In the genomic region with DNA sequence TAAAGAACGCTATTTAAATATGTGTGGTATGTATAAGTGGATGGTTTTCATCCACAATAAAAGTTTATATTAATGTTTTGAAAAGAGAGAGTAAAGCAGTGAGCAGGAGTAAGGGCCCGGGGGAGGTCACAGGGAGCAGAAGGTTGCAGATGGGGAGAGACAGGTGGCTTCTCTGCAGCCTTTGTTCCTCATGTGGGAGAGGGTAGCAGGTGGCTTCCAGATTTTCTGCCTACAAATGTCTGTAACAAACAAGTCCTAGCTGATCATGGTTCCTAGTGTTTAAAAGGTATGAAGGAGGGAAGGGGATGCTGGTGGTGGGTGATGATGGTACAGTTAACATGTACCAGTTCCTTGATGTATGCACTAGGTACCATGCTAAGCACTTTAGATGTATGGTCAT, we compare ENCODE assay signal across 21 cellular contexts. TPM values are rescaled to one million over a fixed set of nuclear protein-coding genes. Genes with fewer than 3 reads are reported as not detected.
DNase-seq lines count a peak whose midpoint lies in the region; ATAC-seq and TF ChIP-seq lines count a peak whose summit lies in the region.
"Had no signal": no experiment of that assay in that cellular context is flagged by ENCODE, and none has a peak within 500 bp of the region (broad histone marks: within the 10 kb centered on the region; RNA-seq: fewer than 3 reads in every experiment).

No MANE protein-coding gene starts in this region.

- no peaks in the 10 kb centered on the region for H3K27me3 Mint-ChIP-seq in CD4-positive, alpha-beta memory T cell
- H3K27me3 Mint-ChIP-seq: CD4-positive, CD25-positive, alpha-beta regulatory T cell; naive thymus-derived CD8-positive, alpha-beta T cell; T-cell had no signal

- H3K27me3 ChIP-seq in CD4-positive, alpha-beta memory T cell (ENCODE audit: insufficient read depth, low read length): no peaks in the 10 kb centered on the region
- H3K27me3 ChIP-seq in esophagus muscularis mucosa (no peaks in the 10 kb centered on the region), gastrocnemius medialis (no peaks in the 10 kb centered on the region)

- H3K36me3 Mint-ChIP-seq in CD4-positive, alpha-beta memory T cell: peaks cover 0 to 2% of the 10 kb centered on the region in 2 donors
- H3K36me3 Mint-ChIP-seq: activated naive CD4-positive, alpha-beta T cell treated with anti-CD3 and anti-CD28 coated beads, Interleukin-2, amount 50 U/mL, for 72 hours had no signal

- POLR2A ChIA-PET in CD4-positive, alpha-beta memory T cell (lab: Charles Lee; ENCODE audit: partially characterized antibody): no interaction called here

- 97% methylated on average over 2 of the region's 2 CpGs for WGBS in esophagus muscularis mucosa

- no peaks in the 10 kb centered on the region for H3K9me3 ChIP-seq in CD4-positive, alpha-beta memory T cell (ENCODE audit: control insufficient read depth in 1 of 2, low read length in 2 of 2)
- no peaks in the 10 kb centered on the region for H3K9me3 ChIP-seq in esophagus muscularis mucosa
- H3K9me3 ChIP-seq in gastrocnemius medialis: no peaks in the 10 kb centered on the region

- in situ Hi-C loops in gastrocnemius medialis (cut with MboI; ENCODE audit: low sequenced_read_pairs in 4 of 4): loop anchor here in 2 of 4 donors (10.0 to 25.0 kb wide), 2 partner anchors 69 to 286 kb away; a partner anchor contains a TSS

- no peak for TF ChIP-seq CTCF in esophagus muscularis mucosa (IDR thresholded peaks at IDR 0.05)
- no peak for TF ChIP-seq CTCF in gastrocnemius medialis (IDR thresholded peaks at IDR 0.05 in 4 of 5, conservative IDR thresholded peaks at IDR 0.05 in 1 of 5)

- no peaks in the 10 kb centered on the region for H3K36me3 ChIP-seq in CD4-positive, alpha-beta memory T cell (ENCODE audit: insufficient read depth, low read length)
- H3K36me3 ChIP-seq in esophagus muscularis mucosa (peaks cover 0 to 11% (median 7%) of the 10 kb centered on the region in 4 donors), gastrocnemius medialis (no peaks in the 10 kb centered on the region)

- no peak overlapping the region for H3K27ac ChIP-seq in CD4-positive, alpha-beta memory T cell (ENCODE audit: low read depth, low read length)
- H3K27ac ChIP-seq in esophagus muscularis mucosa (replicated peaks in 1 of 4) (peak overlapping the region; percentile 40 to 63 (median 56)), gastrocnemius medialis (peak overlapping the region; percentile 55 to 76 (median 71))
- H3K27ac ChIP-seq: PC-9 had no signal

- peaks cover 0 to 3% (median under 1%) of the 10 kb centered on the region in 4 donors for H3K4me1 Mint-ChIP-seq in CD4-positive, alpha-beta memory T cell

- TF ChIP-seq EP300 in esophagus muscularis mucosa (IDR thresholded peaks at IDR 0.05): no peak

- TF ChIP-seq POLR2A in esophagus muscularis mucosa (IDR thresholded peaks at IDR 0.05; ENCODE audit: low read depth): no peak
- no peak for TF ChIP-seq POLR2A in gastrocnemius medialis (IDR thresholded peaks at IDR 0.05)

- no peaks in the 10 kb centered on the region for H3K4me1 ChIP-seq in CD4-positive, alpha-beta memory T cell (ENCODE audit: insufficient read depth, low read length)
- peaks cover 17 to 29% (median 19%) of the 10 kb centered on the region in 4 donors for H3K4me1 ChIP-seq in esophagus muscularis mucosa
- H3K4me1 ChIP-seq in gastrocnemius medialis: peaks cover 25 to 31% of the 10 kb centered on the region in 2 donors

- no peak overlapping the region for H3K4me3 ChIP-seq in CD4-positive, alpha-beta memory T cell (ENCODE audit: low read length in 2 of 2)
- H3K4me3 ChIP-seq in esophagus muscularis mucosa: no peak overlapping the region
- H3K4me3 ChIP-seq in gastrocnemius medialis: no peak overlapping the region
- H3K4me3 ChIP-seq: PC-9 had no signal

- CTCF ChIA-PET in CD4-positive, alpha-beta memory T cell (lab: Charles Lee; ENCODE audit: partially characterized antibody): interaction anchor here (1.5 kb wide), 1 partner anchor 71 kb away, joined by 4 read pairs; no protein-coding TSS in a partner anchor

- no peak for DNase-seq in CD4-positive, alpha-beta memory T cell
- DNase-seq in NCI-H1694 treated with DMSO at 0.1 percent for 48 hours (lab: John Stamatoyannopoulos, UW) (peak; percentile 73), esophagus muscularis mucosa (ENCODE audit: extremely low spot score) (no peak), gastrocnemius medialis (peak in 1 of 2 donors; percentile 6), NCI-H1436 treated with DMSO at 0.1 percent for 48 hours (lab: John Stamatoyannopoulos, UW) (no peak), NCI-H1105 (lab: John Stamatoyannopoulos, UW) (no peak), NCI-H1092 (lab: John Stamatoyannopoulos, UW) (no peak)
- DNase-seq: activated CD4-positive, alpha-beta T cell treated with anti-CD3 and anti-CD28 coated beads for 48 hours; CD4-positive, CD25-positive, alpha-beta regulatory T cell; DND-41; effector CD4-positive, alpha-beta T cell; HFFc6; kidney glomerular epithelial cell; MV-4-11; NCI-H1930; PC-9; T-cell had no signal

- ATAC-seq in gastrocnemius medialis: no peak
- ATAC-seq in GM18858 (IDR thresholded peaks at IDR 0.05; ENCODE audit: unreplicated experiment): no peak
- ATAC-seq: activated naive CD4-positive, alpha-beta T cell treated with anti-CD3 and anti-CD28 coated beads, Interleukin-2, amount 50 U/mL, for 72 hours; naive thymus-derived CD8-positive, alpha-beta T cell; T-cell had no signal

- peaks cover 0 to 2% (median 0%) of the 10 kb centered on the region in 8 donors for H3K9me3 Mint-ChIP-seq in CD4-positive, alpha-beta memory T cell
- H3K9me3 Mint-ChIP-seq: activated naive CD4-positive, alpha-beta T cell treated with anti-CD3 and anti-CD28 coated beads, Interleukin-2, amount 50 U/mL, for 72 hours; activated T-helper 1 cell treated with anti-CD3 and anti-CD28 coated beads, Interleukin-12 subunit alpha, Interleukin-12 subunit beta, Interleukin-2, Interleukin-4 antibody, amounts not matched to agents 30 ng/mL and 10 ng/mL and 1 ng/mL, durations not matched to agents 14 hours and 24 hours and 36 hours; CD4-positive, CD25-positive, alpha-beta regulatory T cell; HFFc6; naive thymus-derived CD8-positive, alpha-beta T cell; T-cell had no signal

- intact Hi-C loops in CD4-positive, alpha-beta memory T cell (cut with micrococcal nuclease): loop anchor here (10.0 kb wide), 1 partner anchor 59 kb away; no protein-coding TSS in a partner anchor
- intact Hi-C loops in esophagus muscularis mucosa (cut with DNase I): loop anchor here (10.0 kb wide), 1 partner anchor 219 kb away; a partner anchor contains a TSS
- intact Hi-C loops in gastrocnemius medialis (cut with DNase I; ENCODE audit: low total_unique reads): no loop called here

- no peak overlapping the region for H3K4me3 Mint-ChIP-seq in CD4-positive, alpha-beta memory T cell
- H3K4me3 Mint-ChIP-seq: activated T-helper 1 cell treated with anti-CD3 and anti-CD28 coated beads, Interleukin-12 subunit alpha, Interleukin-12 subunit beta, Interleukin-2, Interleukin-4 antibody, amounts not matched to agents 30 ng/mL and 10 ng/mL and 1 ng/mL, durations not matched to agents 14 hours and 24 hours and 36 hours; CD4-positive, CD25-positive, alpha-beta regulatory T cell; HFFc6; naive thymus-derived CD8-positive, alpha-beta T cell; T-cell had no signal

- H3K27ac Mint-ChIP-seq in CD4-positive, alpha-beta memory T cell: peak overlapping the region in 4 of 7 donors; percentile 7 to 71 (median 9)
- H3K27ac Mint-ChIP-seq: activated T-helper 1 cell treated with anti-CD3 and anti-CD28 coated beads, Interleukin-12 subunit alpha, Interleukin-12 subunit beta, Interleukin-2, Interleukin-4 antibody, amounts not matched to agents 30 ng/mL and 10 ng/mL and 1 ng/mL, durations not matched to agents 14 hours and 24 hours and 36 hours; CD4-positive, CD25-positive, alpha-beta regulatory T cell; HFFc6; T-cell had no signal

RNA-seq across cellular contexts. Expression of a gene that starts 18.8 kb away (rescaled TPM):
- 10 to 100 TPM; 19.1 to 25.1 TPM for total RNA-seq in CD4-positive, alpha-beta memory T cell
- polyA plus RNA-seq in CD4-positive, alpha-beta memory T cell: 10 to 100 TPM; 10.7 to 16.3 TPM
- total RNA-seq in esophagus muscularis mucosa: 100 to 1,000 TPM; 104 to 138 (median 107) TPM
- 100 to 1,000 TPM in 2 of 4 donors, 10 to 100 TPM in 2; 65.9 to 124 (median 93.7) TPM for total RNA-seq in gastrocnemius medialis

RNA-seq across cellular contexts. Expression of a gene that starts 56.6 kb away (rescaled TPM):
- total RNA-seq in CD4-positive, alpha-beta memory T cell: not detected
- under 1 TPM in 1 of 2 donors, not detected in 1; 0.25 TPM for polyA plus RNA-seq in CD4-positive, alpha-beta memory T cell
- total RNA-seq in esophagus muscularis mucosa (not detected), gastrocnemius medialis (not detected)
- total RNA-seq: activated naive CD4-positive, alpha-beta T cell treated with anti-CD3 and anti-CD28 coated beads, Interleukin-2, amount 50 U/mL, for 72 hours; activated T-helper 1 cell treated with anti-CD3 and anti-CD28 coated beads, Interleukin-12 subunit alpha, Interleukin-12 subunit beta, Interleukin-2, Interleukin-4 antibody, amounts not matched to agents 30 ng/mL and 10 ng/mL and 1 ng/mL, durations not matched to agents 14 hours and 24 hours and 36 hours; CD4-positive, CD25-positive, alpha-beta regulatory T cell; naive thymus-derived CD8-positive, alpha-beta T cell had no signal
